8 cellular contexts compared by ENCODE assay signal in genomic region chr11:124115782-124116616, GRCh38. TPM values are rescaled to one million over a fixed set of nuclear protein-coding genes. Genes with fewer than 3 reads are reported as not detected.
DNase-seq lines count a peak whose midpoint lies in the region; ATAC-seq and TF ChIP-seq lines count a peak whose summit lies in the region.

No MANE protein-coding gene starts in this region.

- H3K27me3 Mint-ChIP-seq in CD4-positive, alpha-beta memory T cell: peaks cover 0 to 5% of the 10 kb centered on the region in 2 donors
- peaks cover 10% of the 10 kb centered on the region for H3K27me3 Mint-ChIP-seq in activated CD4-positive, alpha-beta memory T cell treated with anti-CD3 and anti-CD28 coated beads, Interleukin-2, amount 10 ng/mL, durations not matched to agents 7 days and 5 days
- H3K27me3 Mint-ChIP-seq in progenitor cell of endocrine pancreas: no peaks in the 10 kb centered on the region

- DNase-seq in CD4-positive, alpha-beta memory T cell: peak in 1 of 5 donors; percentile 6
- DNase-seq in HCT116 (ENCODE audit: low read depth, low spot score) (no peak), cardiac muscle cell (ENCODE audit: low read depth in 1 of 2, low spot score in 1 of 2) (peak in 1 of 2 donors; percentile 18), progenitor cell of endocrine pancreas (ENCODE audit: low spot score, unreplicated experiment) (no peak), NCI-H1092 (lab: John Stamatoyannopoulos, UW) (no peak), glomerular visceral epithelial cell (ENCODE audit: extremely low spot score) (no peak)
- DNase-seq in activated CD4-positive, alpha-beta memory T cell treated with anti-CD3 and anti-CD28 coated beads, Interleukin-2, amount 10 ng/mL, durations not matched to agents 7 days and 5 days: no peak

- H3K4me1 Mint-ChIP-seq in CD4-positive, alpha-beta memory T cell: peaks cover 7 to 33% (median 18%) of the 10 kb centered on the region in 4 donors
- peaks cover 21% of the 10 kb centered on the region for H3K4me1 Mint-ChIP-seq in activated CD4-positive, alpha-beta memory T cell treated with anti-CD3 and anti-CD28 coated beads, Interleukin-2, amount 10 ng/mL, durations not matched to agents 7 days and 5 days
- H3K4me1 Mint-ChIP-seq in progenitor cell of endocrine pancreas (ENCODE audit: low read depth): peaks cover 12% of the 10 kb centered on the region

- no peaks in the 10 kb centered on the region for H4K20me1 ChIP-seq in HCT116 (ENCODE audit: insufficient read depth)

- no peak for TF ChIP-seq RAD21 in HCT116 (IDR thresholded peaks at IDR 0.05; ENCODE audit: low read depth)

- no peaks in the 10 kb centered on the region for H3K27me3 ChIP-seq in CD4-positive, alpha-beta memory T cell (ENCODE audit: insufficient read depth, low read length)
- peaks cover 14% of the 10 kb centered on the region; the same call in 1 of the 2 replicates for H3K27me3 ChIP-seq in HCT116 (ENCODE audit: insufficient read depth, low read length)
- no peaks in the 10 kb centered on the region for H3K27me3 ChIP-seq in cardiac muscle cell

- TF ChIP-seq POLR2A in HCT116 (IDR thresholded peaks at IDR 0.05; ENCODE audit: borderline replicate concordance, extremely low read depth, insufficient read depth, insufficient read length): no peak

- H3K9me3 ChIP-seq in CD4-positive, alpha-beta memory T cell (ENCODE audit: control insufficient read depth in 1 of 2, low read length in 2 of 2): no peaks in the 10 kb centered on the region
- H3K9me3 ChIP-seq in HCT116 (ENCODE audit: control insufficient read depth in 1 of 2, insufficient read depth in 1 of 2, low read depth in 1 of 2, low read length in 2 of 2) (no peaks in the 10 kb centered on the region), cardiac muscle cell (ENCODE audit: low read depth) (no peaks in the 10 kb centered on the region)

- peak overlapping the region; percentile 70 to 75 for H3K4me3 ChIP-seq in CD4-positive, alpha-beta memory T cell (ENCODE audit: low read length in 2 of 2)
- peak overlapping the region; percentile 49 to 54 for H3K4me3 ChIP-seq in HCT116 (replicated peaks in 1 of 2; ENCODE audit: low read depth in 1 of 2, low read length in 2 of 2)
- H3K4me3 ChIP-seq in cardiac muscle cell: peak overlapping the region; percentile 62

- intact Hi-C loops in CD4-positive, alpha-beta memory T cell (cut with micrococcal nuclease): loop anchor here (10.0 kb wide), 1 partner anchor 371 kb away; the partner anchor contains the start of gene ZNF202
- intact Hi-C loops in HCT116 (cut with micrococcal nuclease): no loop called here

- no peak overlapping the region for H3K9ac ChIP-seq in HCT116 (ENCODE audit: low read length)

- peaks cover 12% of the 10 kb centered on the region for H3K4me1 ChIP-seq in CD4-positive, alpha-beta memory T cell (ENCODE audit: insufficient read depth, low read length)
- peaks cover 0 to 16% of the 10 kb centered on the region in 2 experiments; a peak in 2 of 4 replicates for H3K4me1 ChIP-seq in HCT116 (ENCODE audit: control insufficient read depth in 1 of 2, insufficient read depth in 2 of 2, low read length in 2 of 2)
- peaks cover 1% of the 10 kb centered on the region for H3K4me1 ChIP-seq in cardiac muscle cell (ENCODE audit: low read depth)

- POLR2A ChIA-PET in CD4-positive, alpha-beta memory T cell (lab: Charles Lee; ENCODE audit: partially characterized antibody): interaction anchor here (1.4 kb wide), 1 partner anchor 507 kb away, joined by 4 read pairs; the partner anchor contains the start of gene TBRG1
- POLR2A ChIA-PET in HCT116 (lab: Charles Lee): interaction anchor here (1.1 kb wide), 1 partner anchor 17 kb away, joined by 3 read pairs; no protein-coding TSS in a partner anchor
- POLR2A ChIA-PET in activated CD4-positive, alpha-beta memory T cell treated with anti-CD3 and anti-CD28 coated beads, Interleukin-2, amount 10 ng/mL, durations not matched to agents 7 days and 5 days (lab: Charles Lee): interaction anchor here (0.7 to 1.3 kb wide), 3 partner anchors 8 to 882 kb away, joined by 3 read pairs; no protein-coding TSS in a partner anchor

- CTCF ChIA-PET in CD4-positive, alpha-beta memory T cell (lab: Charles Lee; ENCODE audit: partially characterized antibody): interaction anchor here (1.1 kb wide), 1 partner anchor 9 kb away, joined by 3 read pairs; no protein-coding TSS in a partner anchor
- CTCF ChIA-PET in HCT116 (lab: Charles Lee): interaction anchor here (0.8 kb wide), 1 partner anchor 46 kb away, joined by 3 read pairs; no protein-coding TSS in a partner anchor
- CTCF ChIA-PET in activated CD4-positive, alpha-beta memory T cell treated with anti-CD3 and anti-CD28 coated beads, Interleukin-2, amount 10 ng/mL, durations not matched to agents 7 days and 5 days (lab: Charles Lee): interaction anchor here (0.6 to 1.7 kb wide), 5 partner anchors 44 to 1054 kb away, joined by 3 to 7 read pairs (median 3); partner anchors contain the start of gene HSPA8

- RAD21 ChIA-PET in HCT116 (lab: Charles Lee; ENCODE audit: low non-redundant PET in 1 of 2, low total read pairs in 2 of 2, uncharacterized antibody in 2 of 2, unreplicated experiment in 2 of 2): no interaction called here

- peak overlapping the region; percentile 43 to 91 (median 76) for H3K27ac Mint-ChIP-seq in CD4-positive, alpha-beta memory T cell
- peak overlapping the region; percentile 53 for H3K27ac Mint-ChIP-seq in activated CD4-positive, alpha-beta memory T cell treated with anti-CD3 and anti-CD28 coated beads, Interleukin-2, amount 10 ng/mL, durations not matched to agents 7 days and 5 days
- H3K27ac Mint-ChIP-seq in progenitor cell of endocrine pancreas: peak overlapping the region; percentile 89

- TSS peak; percentile 80 for BruUV-seq in HCT116 (replicated peaks; lab: Mats Ljungman, UMichigan)

- no peaks in the 10 kb centered on the region for H3K9me3 Mint-ChIP-seq in CD4-positive, alpha-beta memory T cell
- no peaks in the 10 kb centered on the region for H3K9me3 Mint-ChIP-seq in activated CD4-positive, alpha-beta memory T cell treated with anti-CD3 and anti-CD28 coated beads, Interleukin-2, amount 10 ng/mL, durations not matched to agents 7 days and 5 days
- H3K9me3 Mint-ChIP-seq in progenitor cell of endocrine pancreas (ENCODE audit: low read depth): no peaks in the 10 kb centered on the region

- no peaks in the 10 kb centered on the region for H3K36me3 ChIP-seq in CD4-positive, alpha-beta memory T cell (ENCODE audit: insufficient read depth, low read length)
- H3K36me3 ChIP-seq in HCT116 (ENCODE audit: control insufficient read depth in 1 of 2, insufficient read depth in 2 of 2, low read length in 2 of 2): no peaks in the 10 kb centered on the region
- peaks cover 3% of the 10 kb centered on the region for H3K36me3 ChIP-seq in cardiac muscle cell

- ATAC-seq in HCT116 (peak; percentile 24), HG02623 (IDR thresholded peaks at IDR 0.05; ENCODE audit: unreplicated experiment) (no peak)

- H3K4me3 Mint-ChIP-seq in CD4-positive, alpha-beta memory T cell: peak overlapping the region; percentile 87 to 96 (median 90)
- H3K4me3 Mint-ChIP-seq in activated CD4-positive, alpha-beta memory T cell treated with anti-CD3 and anti-CD28 coated beads, Interleukin-2, amount 10 ng/mL, durations not matched to agents 7 days and 5 days: peak overlapping the region; percentile 80
- H3K4me3 Mint-ChIP-seq in progenitor cell of endocrine pancreas (ENCODE audit: low read depth): peak overlapping the region; percentile 85

- no peaks in the 10 kb centered on the region for H3K9me2 ChIP-seq in HCT116 (ENCODE audit: insufficient read depth)

- TF ChIP-seq CTCF in HCT116 (IDR thresholded peaks at IDR 0.05 in 2 of 3, conservative IDR thresholded peaks at IDR 0.05 in 1 of 3; ENCODE audit: borderline replicate concordance in 1 of 3, insufficient read depth in 1 of 3, low read depth in 2 of 3, low read length in 2 of 3): no peak
- TF ChIP-seq CTCF in cardiac muscle cell (IDR thresholded peaks at IDR 0.05; ENCODE audit: low read depth, low read length): no peak
- TF ChIP-seq CTCF in progenitor cell of endocrine pancreas (IDR thresholded peaks at IDR 0.05; ENCODE audit: unreplicated experiment): no peak

- peaks cover 24 to 31% of the 10 kb centered on the region in 2 donors for H3K36me3 Mint-ChIP-seq in CD4-positive, alpha-beta memory T cell
- peaks cover 13% of the 10 kb centered on the region for H3K36me3 Mint-ChIP-seq in activated CD4-positive, alpha-beta memory T cell treated with anti-CD3 and anti-CD28 coated beads, Interleukin-2, amount 10 ng/mL, durations not matched to agents 7 days and 5 days (ENCODE audit: low read depth)
- peaks cover 19% of the 10 kb centered on the region for H3K36me3 Mint-ChIP-seq in progenitor cell of endocrine pancreas (ENCODE audit: insufficient read depth)

- H3K27ac ChIP-seq in CD4-positive, alpha-beta memory T cell (ENCODE audit: low read depth, low read length): peak overlapping the region; percentile 2
- H3K27ac ChIP-seq in HCT116 (ENCODE audit: low read depth, low read length) (no peak overlapping the region; the same call in 1 of the 2 replicates), cardiac muscle cell (peak overlapping the region; percentile 9)

- peak overlapping the region; percentile 69 for H3K4me2 ChIP-seq in HCT116 (ENCODE audit: low read length)

- no peak overlapping the region for H2AFZ ChIP-seq in HCT116 (ENCODE audit: low read depth, low read length, poor library complexity, severe bottlenecking)

- H3K79me2 ChIP-seq in HCT116 (ENCODE audit: insufficient read depth, low read length): no peaks in the 10 kb centered on the region

TF ChIP-seq in HCT116, 20 proteins besides CTCF, POLR2A, EP300 and RAD21 (continues in another document):
- TF ChIP-seq EGR1 (IDR thresholded peaks at IDR 0.05; ENCODE audit: low read depth) (no peak), SRF (IDR thresholded peaks at IDR 0.05; ENCODE audit: low read depth) (no peak)

RNA-seq across cellular contexts. Expression of gene VWA5A, which starts 0.7 kb away (rescaled TPM):
- 1 to 10 TPM; 6.4 to 7.2 TPM for total RNA-seq in CD4-positive, alpha-beta memory T cell
- 10 to 100 TPM in 1 of 2 donors, 1 to 10 TPM in 1; 8.3 to 12.3 TPM for polyA plus RNA-seq in CD4-positive, alpha-beta memory T cell
- total RNA-seq in HCT116 (2021; ENCODE audit: unreplicated experiment) (5.0 TPM), cardiac muscle cell (20.8 and 28.9 TPM in 2 replicates), progenitor cell of endocrine pancreas (20.9 and 22.6 TPM in 2 replicates)
- 2.7 and 2.9 TPM in 2 replicates for polyA plus RNA-seq in HCT116 (2012)
- total RNA-seq in activated CD4-positive, alpha-beta memory T cell treated with anti-CD3 and anti-CD28 coated beads, Interleukin-2, amount 10 ng/mL, durations not matched to agents 7 days and 5 days: 1 to 10 TPM; 6.8 to 7.0 TPM
- 34.1 and 37.6 TPM in 2 replicates for polyA plus RNA-seq in cardiac muscle cell
